Comparison of ENCODE assay signal across 10 cellular contexts in genomic region chr11:71454470-71455113, GRCh38. TPM values are rescaled to one million over a fixed set of nuclear protein-coding genes. Genes with fewer than 3 reads are reported as not detected.
A peak's percentile ranks its signal among the peaks of the same experiment; 100 is the strongest.
DNase-seq lines count a peak whose midpoint lies in the region; ATAC-seq, FAIRE-seq and TF ChIP-seq lines count a peak whose summit lies in the region.
"Had no signal": no experiment of that assay in that cellular context is flagged by ENCODE, and none has a peak within 500 bp of the region (broad histone marks: within the 10 kb centered on the region; RNA-seq: fewer than 3 reads in every experiment).

No MANE protein-coding gene starts in this region.

- peaks cover 29% of the 10 kb centered on the region for H3K4me1 ChIP-seq in A673 (ENCODE audit: insufficient read depth, low read length, poor library complexity, severe bottlenecking)
- H3K4me1 ChIP-seq in kidney (ENCODE audit: control insufficient read depth in 1 of 2, insufficient read depth in 1 of 2, low read depth in 1 of 2, low read length in 2 of 2): peaks cover 10 to 11% of the 10 kb centered on the region in 2 donors
- H3K4me1 ChIP-seq in heart right ventricle: peaks cover 0 to 41% (median 19%) of the 10 kb centered on the region in 9 donors

- no peaks in the 10 kb centered on the region for H3K9me3 ChIP-seq in A673 (ENCODE audit: low read depth, low read length, poor library complexity, severe bottlenecking)
- no peaks in the 10 kb centered on the region for H3K9me3 ChIP-seq in kidney (ENCODE audit: control insufficient read depth in 1 of 2, low read length in 2 of 2)
- H3K9me3 ChIP-seq in heart right ventricle: no peaks in the 10 kb centered on the region

- H3K36me3 ChIP-seq in A673 (ENCODE audit: insufficient read depth, low read length, poor library complexity, severe bottlenecking) (peaks cover 31% of the 10 kb centered on the region), kidney (ENCODE audit: control insufficient read depth in 1 of 2, insufficient read depth in 2 of 2, low read length in 2 of 2) (peaks cover 26% of the 10 kb centered on the region in 2 donors), heart right ventricle (peaks cover 0 to 50% (median 32%) of the 10 kb centered on the region in 9 donors)

- 77 to 78% methylated on average over 7 of the region's 7 CpGs for WGBS in heart right ventricle, 2 donors

- POLR2A ChIA-PET in A673 (lab: Charles Lee; ENCODE audit: low non-redundant PET): no interaction called here

- no peak overlapping the region for H3K9ac ChIP-seq in kidney (ENCODE audit: low read length in 2 of 2)

- intact Hi-C loops in A673 (cut with micrococcal nuclease; ENCODE audit: unreplicated experiment): no loop called here
- intact Hi-C loops in kidney (cut with DNase I): no loop called here
- intact Hi-C loops in heart right ventricle (cut with DNase I): no loop called here

- no peak overlapping the region for H3K27ac ChIP-seq in A673 (ENCODE audit: low read depth, low read length, poor library complexity, severe bottlenecking)
- H3K27ac ChIP-seq in kidney (ENCODE audit: low read depth in 2 of 2, low read length in 2 of 2): no peak overlapping the region
- H3K27ac ChIP-seq in heart right ventricle: no peak overlapping the region

- peak overlapping the region; percentile 85 for H3K4me3 ChIP-seq in A673 (ENCODE audit: low read depth, low read length, poor library complexity, severe bottlenecking)
- H3K4me3 ChIP-seq in kidney (ENCODE audit: low read length in 2 of 2): no peak overlapping the region
- H3K4me3 ChIP-seq in heart right ventricle: peak overlapping the region in 2 of 10 donors; percentile 93 to 97

- no TSS peak for BruUV-seq in A673 (replicated peaks; lab: Mats Ljungman, UMichigan)

- no peak for TF ChIP-seq CTCF in A673 (conservative IDR thresholded peaks at IDR 0.05; ENCODE audit: low read depth, low read length)
- peak; percentile 24 for TF ChIP-seq CTCF in GM12873 (IDR thresholded peaks at IDR 0.05; ENCODE audit: insufficient read depth, low read depth, low read length, missing control alignments)
- no peak for TF ChIP-seq CTCF in kidney (IDR thresholded peaks at IDR 0.05; ENCODE audit: borderline replicate concordance, extremely low read depth, insufficient read depth)
- TF ChIP-seq CTCF in heart right ventricle (IDR thresholded peaks at IDR 0.05): no peak

- CTCF ChIA-PET in A673 (lab: Charles Lee): no interaction called here

- H3K27me3 ChIP-seq in A673 (replicated peaks; ENCODE audit: insufficient read depth, low read depth, low read length, poor library complexity) (no peaks in the 10 kb centered on the region), heart right ventricle (no peaks in the 10 kb centered on the region)

- FAIRE-seq in kidney (lab: Jason Lieb, UNC) (no peak), urothelium cell line (lab: Jason Lieb, UNC) (no peak)

- ATAC-seq in HG03520 (IDR thresholded peaks at IDR 0.05; ENCODE audit: unreplicated experiment) (no peak), heart right ventricle (no peak)

- DNase-seq in A673 (ENCODE audit: low spot score): no peak
- DNase-seq in activated CD4-positive, alpha-beta T cell treated with anti-CD3 and anti-CD28 coated beads, Interleukin-2, amount 50 U/mL, for 4 hours: peak; percentile 32 to 43
- peak; percentile 22 for DNase-seq in kidney
- no peak for DNase-seq in urothelium cell line (ENCODE audit: low spot score)
- no peak for DNase-seq in GM03348 (ENCODE audit: low spot score)
- no peak for DNase-seq in heart right ventricle
- DNase-seq: GDM1, NCI-H446 treated with DMSO at 0.1 percent for 48 hours had no signal

RNA-seq across cellular contexts. Expression of gene NADSYN1, which starts 1.6 kb away (rescaled TPM):
- total RNA-seq in A673 (2021): 35.5 and 46.7 TPM in 2 replicates
- total RNA-seq in kidney: 72.9 TPM
- 34.9 TPM for polyA plus RNA-seq in kidney (ENCODE audit: insufficient read depth, low read depth, low replicate concordance)
- 10 to 100 TPM; 13.4 to 31.4 (median 16.0) TPM for total RNA-seq in heart right ventricle
- polyA plus RNA-seq in heart right ventricle: 10 to 100 TPM; 25.6 to 32.0 TPM

RNA-seq across cellular contexts. Expression of gene DHCR7, which starts 6.4 kb away (rescaled TPM):
- total RNA-seq in A673 (2021) (271 and 286 TPM in 2 replicates), kidney (17.8 TPM), heart right ventricle (10 to 100 TPM; 24.9 to 49.6 (median 31.0) TPM)
- polyA plus RNA-seq in kidney (ENCODE audit: insufficient read depth, low read depth, low replicate concordance) (35.2 TPM), heart right ventricle (10 to 100 TPM; 13.5 to 16.0 TPM)

Comparison
In these comparisons a context has a peak if more than half of its experiments do, and no peak if none do; other contexts are left out.
1. DNase-seq: peak in activated CD4-positive, alpha-beta T cell treated with anti-CD3 and anti-CD28 coated beads, Interleukin-2, amount 50 U/mL, for 4 hours (2 of 2) and kidney (single experiment); none in A673 (single experiment), urothelium cell line (single experiment), GM03348 (single experiment) and heart right ventricle (0 of 2).